ENCODE assay signal across 11 cellular contexts in genomic region chr16:66996324-66996982, GRCh38. TPM values are rescaled to one million over a fixed set of nuclear protein-coding genes. Genes with fewer than 3 reads are reported as not detected.
DNase-seq lines count a peak whose midpoint lies in the region; ATAC-seq and TF ChIP-seq lines count a peak whose summit lies in the region.
"Had no signal": no experiment of that assay in that cellular context is flagged by ENCODE, and none has a peak within 500 bp of the region (broad histone marks: within the 10 kb centered on the region; RNA-seq: fewer than 3 reads in every experiment).

No MANE protein-coding gene starts in this region.

- no peak for ATAC-seq in GM19467 (IDR thresholded peaks at IDR 0.05; ENCODE audit: unreplicated experiment)
- no peak for ATAC-seq in activated CD4-positive, CD25-positive, alpha-beta regulatory T cell treated with anti-CD3 and anti-CD28 coated beads, Interleukin-2, amount 50 U/mL, for 24 hours
- ATAC-seq: activated T-helper 17 cell treated with anti-CD3 and anti-CD28 coated beads, Interleukin-2, amount 50 U/mL, for 72 hours; T-helper 17 cell had no signal

- no peak for TF ChIP-seq CTCF in AG09309 (IDR thresholded peaks at IDR 0.05; ENCODE audit: control insufficient read depth, insufficient read depth, low read depth, low read length, missing control alignments)

- DNase-seq in AG09309 (ENCODE audit: low read depth) (peak; percentile 57), amniotic epithelial cell (ENCODE audit: low read depth) (peak; percentile 96), globus pallidus (ENCODE audit: low spot score) (peak; percentile 99), occipital lobe (lab: John Stamatoyannopoulos, UW) (peak; percentile 79), NCI-H1436 (lab: John Stamatoyannopoulos, UW) (no peak)
- no peak for DNase-seq in NK-92 treated with Interleukin-12 subunit alpha and Interleukin-12 subunit beta, amount 100 ng/mL, for 24 hours (lab: John Stamatoyannopoulos, UW)
- DNase-seq: CD8-positive, alpha-beta memory T cell; T-helper 17 cell had no signal

- no peak overlapping the region for H3K4me3 ChIP-seq in AG09309 (ENCODE audit: control insufficient read depth, low read depth, low read length)

RNA-seq across cellular contexts. Expression of gene CES4A, which starts 8.1 kb away (rescaled TPM):
- total RNA-seq in occipital lobe, result 15.4 TPM

RNA-seq across cellular contexts. Expression of gene CBFB, which starts 32.5 kb away (rescaled TPM):
- total RNA-seq in occipital lobe, result 65.4 TPM

RNA-seq across cellular contexts. Expression of gene CES3, which starts 35.4 kb away (rescaled TPM):
- 0.78 TPM for total RNA-seq in occipital lobe

Comparison
In these comparisons a context has a peak if more than half of its experiments do, and no peak if none do; other contexts are left out.
1. DNase-seq: peak in AG09309 (single experiment), amniotic epithelial cell (single experiment), globus pallidus (single experiment) and occipital lobe (single experiment); none in NCI-H1436 (single experiment) and NK-92 treated with Interleukin-12 subunit alpha and Interleukin-12 subunit beta, amount 100 ng/mL, for 24 hours (single experiment).